ENCODE assay signal across 1 cellular context in genomic region chr3:48189321-48189720, GRCh38.
TF ChIP-seq lines count a peak whose summit lies in the region.

No MANE protein-coding gene starts in this region.

TF ChIP-seq in GM12878, 131 proteins besides CTCF, POLR2A, EP300 and RAD21 (continued from another document):
- no peak for TF ChIP-seq E2F8 (IDR thresholded peaks at IDR 0.05; ENCODE audit: low read depth, partially characterized antibody)
- TF ChIP-seq CBX5 (IDR thresholded peaks at IDR 0.05; ENCODE audit: low read depth), result no peak
- no peak for TF ChIP-seq ZNF592 (IDR thresholded peaks at IDR 0.05)
- no peak for TF ChIP-seq MYB (IDR thresholded peaks at IDR 0.05; ENCODE audit: borderline replicate concordance, low read depth, low read length)
- no peak for TF ChIP-seq ATF2 (IDR thresholded peaks at IDR 0.05; ENCODE audit: low read length)
- no peak for TF ChIP-seq RAD51 (IDR thresholded peaks at IDR 0.05)
- TF ChIP-seq CBFB (IDR thresholded peaks at IDR 0.05; ENCODE audit: low read depth), result no peak
- TF ChIP-seq FOXM1 (IDR thresholded peaks at IDR 0.05; ENCODE audit: low read depth, low read length), result no peak
- TF ChIP-seq SIN3A (IDR thresholded peaks at IDR 0.05; ENCODE audit: low read depth, low read length), result no peak
- no peak for TF ChIP-seq ZSCAN29 (IDR thresholded peaks at IDR 0.05)
